In the genomic region with DNA sequence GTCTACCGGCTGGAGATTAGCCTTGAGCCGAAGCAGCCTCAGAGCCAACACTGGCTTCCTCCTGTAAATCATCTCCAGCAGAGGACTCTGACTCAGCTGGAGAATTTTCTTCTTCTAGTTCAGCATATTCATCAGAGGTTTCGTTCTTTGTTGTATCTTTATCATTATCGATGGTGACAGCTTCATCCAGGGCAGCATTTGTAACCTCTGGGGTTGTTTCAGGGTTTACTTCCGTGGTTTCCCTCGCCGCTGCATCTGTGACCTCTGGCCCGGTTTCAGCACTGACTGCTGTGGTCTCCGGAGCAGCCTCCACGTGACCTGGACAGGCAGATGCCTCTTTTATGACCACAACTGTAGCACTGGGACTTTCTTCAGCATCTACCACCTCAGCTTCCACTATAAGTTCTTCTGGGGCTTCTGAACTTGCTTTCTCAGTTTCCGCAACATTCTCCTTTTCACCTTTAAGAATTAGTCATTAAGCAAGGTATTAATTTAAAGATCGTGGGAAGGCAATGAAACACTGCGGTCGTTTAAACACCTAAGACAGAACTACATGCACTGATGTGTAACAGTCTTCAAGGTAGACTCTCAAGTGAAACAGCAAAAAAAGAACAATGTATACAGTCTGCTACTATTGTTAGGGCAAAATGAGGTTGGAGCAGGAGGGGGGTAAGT, we compare ENCODE assay signal across 8 cellular contexts. TPM values are rescaled to one million over a fixed set of nuclear protein-coding genes. Genes with fewer than 3 reads are reported as not detected.
DNase-seq lines count a peak whose midpoint lies in the region; ATAC-seq and TF ChIP-seq lines count a peak whose summit lies in the region.

No MANE protein-coding gene starts in this region.

- no peaks in the 10 kb centered on the region for H3K9me2 ChIP-seq in Loucy (replicated peaks; ENCODE audit: low read depth, low read length)

- no peak overlapping the region for H3K4me3 ChIP-seq in HAP-1
- H3K4me3 ChIP-seq in Loucy (ENCODE audit: low read length, poor library complexity, severe bottlenecking), result peak overlapping the region; percentile 76
- H3K4me3 ChIP-seq in left lung, result peak overlapping the region in 1 of 2 donors; percentile 22

- intact Hi-C loops in left lung (cut with DNase I), result no loop called here

- H2AFZ ChIP-seq in Loucy (ENCODE audit: low read length), result peak overlapping the region; percentile 89

- ATAC-seq in activated CD4-positive, CD25-positive, alpha-beta regulatory T cell treated with anti-CD3 and anti-CD28 coated beads, Interleukin-2, amount 50 U/mL, for 24 hours, result peak; percentile 87 to 93
- ATAC-seq in left lung, result peak; percentile 91

- H4K20me1 ChIP-seq in Loucy (ENCODE audit: insufficient read depth, low read length, poor library complexity, severe bottlenecking), result no peaks in the 10 kb centered on the region

- in situ Hi-C loops in HAP-1 (cut with MboI; ENCODE audit: low sequenced_read_pairs), result no loop called here

- H3K36me3 ChIP-seq in HAP-1 (replicated peaks) (no peaks in the 10 kb centered on the region), Loucy (ENCODE audit: insufficient read depth, low read length) (no peaks in the 10 kb centered on the region), left lung (no peaks in the 10 kb centered on the region)

- H3K9me3 ChIP-seq in HAP-1, result no peaks in the 10 kb centered on the region
- no peaks in the 10 kb centered on the region for H3K9me3 ChIP-seq in Loucy (ENCODE audit: insufficient read depth, low read depth, low read length)
- H3K9me3 ChIP-seq in left lung, result no peaks in the 10 kb centered on the region

- DNase-seq in GM04504 (ENCODE audit: low read depth) (peak; percentile 62), HAP-1 (ENCODE audit: low spot score in 2 of 2) (peak; percentile 44 to 74), left lung (peak; percentile 79 to 84), NCI-H1694 treated with DMSO at 0.1 percent for 48 hours (lab: John Stamatoyannopoulos, UW) (no peak)
- peak; percentile 71 for DNase-seq in central memory CD4-positive, alpha-beta T cell
- DNase-seq in stimulated activated CD4-positive, alpha-beta T cell treated with anti-CD3 and anti-CD28 coated beads, Interleukin-4, amount 100 ng/mL, for 48 hours (ENCODE audit: low read depth in 2 of 2), result peak; percentile 66 to 83

- H3K27me3 ChIP-seq in HAP-1 (ENCODE audit: low read depth), result no peaks in the 10 kb centered on the region
- no peaks in the 10 kb centered on the region for H3K27me3 ChIP-seq in Loucy (ENCODE audit: insufficient read depth, low read length, poor library complexity, severe bottlenecking)
- no peaks in the 10 kb centered on the region for H3K27me3 ChIP-seq in left lung

- H3K4me1 ChIP-seq in HAP-1 (peaks cover 18% of the 10 kb centered on the region), Loucy (ENCODE audit: insufficient read depth, low read length, poor library complexity, severe bottlenecking) (peaks cover 34% of the 10 kb centered on the region), left lung (peaks cover 7 to 14% of the 10 kb centered on the region in 2 donors)

- no peaks in the 10 kb centered on the region for H3K79me2 ChIP-seq in Loucy (ENCODE audit: insufficient read depth, low read length)

- H3F3A ChIP-seq in Loucy (ENCODE audit: low read depth), result peaks cover 14% of the 10 kb centered on the region; the same call in 1 of the 2 replicates

- no peak for TF ChIP-seq CTCF in Loucy (conservative IDR thresholded peaks at IDR 0.05; ENCODE audit: low read length)
- TF ChIP-seq CTCF in left lung (IDR thresholded peaks at IDR 0.05), result no peak

- peak overlapping the region; percentile 80 for H3K4me2 ChIP-seq in Loucy (ENCODE audit: low read depth, low read length, poor library complexity, severe bottlenecking)

- peak overlapping the region in 1 of 2 donors; percentile 51 for H3K27ac ChIP-seq in left lung

- H3K9ac ChIP-seq in Loucy (ENCODE audit: low read depth, low read length, poor library complexity, severe bottlenecking), result peak overlapping the region; percentile 74

RNA-seq across cellular contexts. Expression of gene MGARP, which starts 13.3 kb away (rescaled TPM):
- total RNA-seq in left lung, result under 1 TPM in 1 of 2 donors, not detected in 1; 0.21 TPM

RNA-seq across cellular contexts. Expression of gene NAA15, which starts 34.6 kb away (rescaled TPM):
- total RNA-seq in left lung, result 10 to 100 TPM; 35.5 to 49.6 TPM

RNA-seq across cellular contexts. Expression of gene NDUFC1, which starts 35.6 kb away (rescaled TPM):
- 10 to 100 TPM; 47.9 to 56.5 TPM for total RNA-seq in left lung
